Comparison of ENCODE assay signal across 18 cellular contexts in genomic region chr4:39745920-39746319, GRCh38. TPM values are rescaled to one million over a fixed set of nuclear protein-coding genes. Genes with fewer than 3 reads are reported as not detected.
DNase-seq lines count a peak whose midpoint lies in the region; ATAC-seq and TF ChIP-seq lines count a peak whose summit lies in the region.
"Had no signal": no experiment of that assay in that cellular context is flagged by ENCODE, and none has a peak within 500 bp of the region (broad histone marks: within the 10 kb centered on the region; RNA-seq: fewer than 3 reads in every experiment).

No MANE protein-coding gene starts in this region.

- H3K4me3 ChIP-seq in CD8-positive, alpha-beta T cell (ENCODE audit: low read depth, low read length) = no peak overlapping the region
- H3K4me3 ChIP-seq in endodermal cell (ENCODE audit: low read length) = no peak overlapping the region
- H3K4me3 ChIP-seq: BLaER1 treated with 17β-estradiol and CSF1 and Interleukin-3, amounts not matched to agents 10 nM and 100 nM; SJSA1 had no signal

- no peaks in the 10 kb centered on the region for H3K27me3 ChIP-seq in CD8-positive, alpha-beta T cell (ENCODE audit: insufficient read depth, low read length)
- no peaks in the 10 kb centered on the region for H3K27me3 ChIP-seq in endodermal cell (ENCODE audit: control insufficient read depth, insufficient read depth, low read length, poor library complexity, severe bottlenecking)
- H3K27me3 ChIP-seq: BLaER1 treated with 17β-estradiol and CSF1 and Interleukin-3, amounts not matched to agents 10 nM and 100 nM; SJSA1 had no signal

- H3K27ac ChIP-seq in CD8-positive, alpha-beta T cell (ENCODE audit: low read depth, low read length) = no peak overlapping the region
- H3K27ac ChIP-seq in endodermal cell (ENCODE audit: low read depth, low read length) = peak overlapping the region; percentile 18
- H3K27ac ChIP-seq: BLaER1 treated with 17β-estradiol and CSF1 and Interleukin-3, amounts not matched to agents 10 nM and 100 nM; RWPE1; SJSA1 had no signal

- no peaks in the 10 kb centered on the region for H3K9me3 Mint-ChIP-seq in CD8-positive, alpha-beta T cell
- H3K9me3 Mint-ChIP-seq in endodermal cell = no peaks in the 10 kb centered on the region

- peaks cover 9% of the 10 kb centered on the region for H3K36me3 ChIP-seq in CD8-positive, alpha-beta T cell (ENCODE audit: insufficient read depth, low read length)
- H3K36me3 ChIP-seq in endodermal cell (ENCODE audit: control insufficient read depth, insufficient read depth, low read length) = peaks cover 78% of the 10 kb centered on the region

- CTCF ChIA-PET in CD8-positive, alpha-beta T cell (lab: Charles Lee) = no interaction called here

- 100% methylated on average over 1 of the region's 1 CpG for WGBS in endodermal cell (ENCODE audit: insufficient coverage in 1 of 2, insufficient read length in 1 of 2), 2 experiments

- peaks cover 42% of the 10 kb centered on the region for H3K36me3 Mint-ChIP-seq in CD8-positive, alpha-beta T cell
- peaks cover 60% of the 10 kb centered on the region for H3K36me3 Mint-ChIP-seq in endodermal cell (ENCODE audit: low read depth)

- H3K9ac ChIP-seq in endodermal cell (ENCODE audit: extremely low read depth, low read length, poor library complexity, severe bottlenecking) = no peak overlapping the region
- H3K9ac ChIP-seq: BLaER1 treated with 17β-estradiol and CSF1 and Interleukin-3, amounts not matched to agents 10 nM and 100 nM had no signal

- H3K27me3 Mint-ChIP-seq in CD8-positive, alpha-beta T cell (ENCODE audit: low read depth) = no peaks in the 10 kb centered on the region
- H3K27me3 Mint-ChIP-seq in endodermal cell (ENCODE audit: insufficient read depth) = no peaks in the 10 kb centered on the region

- intact Hi-C loops in CD8-positive, alpha-beta T cell (cut with DNase I, micrococcal nuclease) = no loop called here
- intact Hi-C loops in posterior cingulate gyrus (cut with DNase I) = no loop called here

- in situ Hi-C loops in G401 (cut with HindIII; ENCODE audit: low sequenced_read_pairs) = no loop called here
- in situ Hi-C loops in SK-MEL-5 (cut with HindIII; ENCODE audit: low pct_unique_long_range_greater_than_20kb, low sequenced_read_pairs) = no loop called here

- peak overlapping the region; percentile 9 for H3K27ac Mint-ChIP-seq in CD8-positive, alpha-beta T cell
- no peak overlapping the region for H3K27ac Mint-ChIP-seq in endodermal cell

- DNase-seq in CD8-positive, alpha-beta T cell = no peak
- DNase-seq in G401 (ENCODE audit: low spot score) (peak; percentile 24), SK-MEL-5 (ENCODE audit: low read depth, low spot score) (peak; percentile 9), endodermal cell (no peak), posterior cingulate gyrus (no peak), AG08396 (ENCODE audit: low spot score) (no peak), iPS-NIHi7 (ENCODE audit: extremely low spot score) (no peak)
- DNase-seq: DMS53, HCEC 1CT, IMR-90, MV-4-11, NCI-H146, NCI-H2081 treated with DMSO at 0.1 percent for 48 hours, NCI-H524 treated with DMSO at 0.1 percent for 48 hours, OCI-M1 had no signal

- no peaks in the 10 kb centered on the region for H3K9me3 ChIP-seq in CD8-positive, alpha-beta T cell (ENCODE audit: low read length)
- H3K9me3 ChIP-seq in endodermal cell (ENCODE audit: control insufficient read depth, low read length) = no peaks in the 10 kb centered on the region
- H3K9me3 ChIP-seq: BLaER1 treated with 17β-estradiol and CSF1 and Interleukin-3, amounts not matched to agents 10 nM and 100 nM; SJSA1 had no signal

- H3K4me3 Mint-ChIP-seq in CD8-positive, alpha-beta T cell = no peak overlapping the region
- no peak overlapping the region for H3K4me3 Mint-ChIP-seq in endodermal cell

- H3K4me1 ChIP-seq in CD8-positive, alpha-beta T cell (ENCODE audit: insufficient read depth, low read length) = no peaks in the 10 kb centered on the region
- H3K4me1 ChIP-seq in endodermal cell (ENCODE audit: control insufficient read depth, insufficient read depth, low read length) = no peaks in the 10 kb centered on the region
- H3K4me1 ChIP-seq: BLaER1 treated with 17β-estradiol and CSF1 and Interleukin-3, amounts not matched to agents 10 nM and 100 nM; SJSA1 had no signal

- no peak for ATAC-seq in CD8-positive, alpha-beta T cell

- TF ChIP-seq CTCF in CD8-positive, alpha-beta T cell (IDR thresholded peaks at IDR 0.05) = no peak
- no peak for TF ChIP-seq CTCF in endodermal cell (conservative IDR thresholded peaks at IDR 0.05)

- H3K4me1 Mint-ChIP-seq in CD8-positive, alpha-beta T cell (ENCODE audit: low read depth) = peaks cover 9% of the 10 kb centered on the region
- no peaks in the 10 kb centered on the region for H3K4me1 Mint-ChIP-seq in endodermal cell

- POLR2A ChIA-PET in CD8-positive, alpha-beta T cell (lab: Charles Lee) = no interaction called here

RNA-seq across cellular contexts. Expression of gene UBE2K, which starts 48.0 kb away (rescaled TPM):
- total RNA-seq in CD8-positive, alpha-beta T cell = 10 to 100 TPM; 33.1 to 35.8 TPM
- total RNA-seq in G401 (2014; rRNA removed; shearing (Covaris generic)) = 15.5 and 32.4 TPM in 2 replicates
- 17.9 and 29.2 TPM in 2 replicates for total RNA-seq in SK-MEL-5 (2014; rRNA removed; shearing (Covaris generic))
- 44.4 and 65.7 TPM in 2 replicates for polyA plus RNA-seq in SK-MEL-5 (2015; cell fraction: cytosol; rRNA removed)
- 12.4 and 18.0 TPM in 2 replicates for polyA plus RNA-seq in SK-MEL-5 (2015; cell fraction: nucleus; rRNA removed)
- 100 to 1,000 TPM; 139 to 143 TPM for total RNA-seq in endodermal cell
- polyA plus RNA-seq in endodermal cell (2013, experiment 1 of 2) = 107 TPM
- polyA plus RNA-seq in endodermal cell (2013, experiment 2 of 2) = 93.9 TPM

Comparison
In these comparisons a context has a peak if more than half of its experiments do, and no peak if none do; other contexts are left out.
1. DNase-seq: peak in G401 (single experiment) and SK-MEL-5 (single experiment); none in CD8-positive, alpha-beta T cell (0 of 7), endodermal cell (single experiment), posterior cingulate gyrus (0 of 10), AG08396 (single experiment) and iPS-NIHi7 (single experiment).